1 cellular context compared by ENCODE assay signal in genomic region chr19:18438331-18439024, GRCh38.
A peak's percentile ranks its signal among the peaks of the same experiment; 100 is the strongest.
TF ChIP-seq lines count a peak whose summit lies in the region.

No MANE protein-coding gene starts in this region.

TF ChIP-seq in HEK293, 187 proteins besides CTCF, POLR2A, EP300 and RAD21 (continued from another document):
- TF ChIP-seq ZBTB11 (tag by site-specific recombination; conservative IDR thresholded peaks at IDR 0.05; ENCODE audit: low read depth): peak; percentile 42
- no peak for TF ChIP-seq GFI1B (tag by site-specific recombination; IDR thresholded peaks at IDR 0.05)
- TF ChIP-seq ZNF610 (tag by site-specific recombination; IDR thresholded peaks at IDR 0.05; ENCODE audit: borderline replicate concordance): peak; percentile 92
- no peak for TF ChIP-seq ZNF747 (tag by site-specific recombination; IDR thresholded peaks at IDR 0.05)
- no peak for TF ChIP-seq ZNF350 (tag by site-specific recombination; IDR thresholded peaks at IDR 0.05)
- peak; percentile 98 for TF ChIP-seq ZNF341 (tag by site-specific recombination; IDR thresholded peaks at IDR 0.05; ENCODE audit: low read depth)
- TF ChIP-seq ZNF354C (tag by site-specific recombination; IDR thresholded peaks at IDR 0.05; ENCODE audit: borderline replicate concordance, low read depth): no peak
- no peak for TF ChIP-seq ZNF248 (tag by site-specific recombination; IDR thresholded peaks at IDR 0.05)
- peak; percentile 65 for TF ChIP-seq SP2 (tag by site-specific recombination; IDR thresholded peaks at IDR 0.05)
- no peak for TF ChIP-seq ZFP3 (tag by site-specific recombination; IDR thresholded peaks at IDR 0.05; ENCODE audit: low read depth)
- peak; percentile 92 for TF ChIP-seq ZNF423 (tag by site-specific recombination; IDR thresholded peaks at IDR 0.05)
- no peak for TF ChIP-seq MYNN (tag by site-specific recombination; IDR thresholded peaks at IDR 0.05; ENCODE audit: borderline replicate concordance)
- peak; percentile 57; the same call in 1 of the 2 replicates for TF ChIP-seq ZNF366 (tag by site-specific recombination; conservative IDR thresholded peaks at IDR 0.05)
- TF ChIP-seq ZNF76 (tag by site-specific recombination; IDR thresholded peaks at IDR 0.05; ENCODE audit: borderline replicate concordance, low read depth): peak; percentile 52; the same call in 1 of the 2 replicates
- TF ChIP-seq ZNF692 (tag by site-specific recombination; IDR thresholded peaks at IDR 0.05): peak; percentile 80
- TF ChIP-seq ZNF555 (tag by site-specific recombination; conservative IDR thresholded peaks at IDR 0.05): no peak
- no peak for TF ChIP-seq MEIS1 (CRISPR knock-in tag; IDR thresholded peaks at IDR 0.05; ENCODE audit: borderline replicate concordance)
- TF ChIP-seq ZBTB8A (tag by site-specific recombination; IDR thresholded peaks at IDR 0.05): peak; percentile 90
- no peak for TF ChIP-seq ZFP41 (tag by site-specific recombination; IDR thresholded peaks at IDR 0.05; ENCODE audit: borderline replicate concordance)
- TF ChIP-seq KLF9 (tag by site-specific recombination; IDR thresholded peaks at IDR 0.05; ENCODE audit: low read depth): no peak; the same call in none of the 2 replicates
- TF ChIP-seq ZNF140 (tag by site-specific recombination; IDR thresholded peaks at IDR 0.05): no peak
- peak; percentile 85 for TF ChIP-seq KLF10 (tag by site-specific recombination; IDR thresholded peaks at IDR 0.05)
- TF ChIP-seq ZNF202 (tag by site-specific recombination; IDR thresholded peaks at IDR 0.05; ENCODE audit: borderline replicate concordance): no peak
- no peak for TF ChIP-seq ZNF626 (tag by site-specific recombination; IDR thresholded peaks at IDR 0.05)
- 0 out of 2 replicates have a peak, but pooled peaks have one; percentile 35 for TF ChIP-seq ZNF639 (tag by site-specific recombination; IDR thresholded peaks at IDR 0.05)
- TF ChIP-seq YY1 (tag by site-specific recombination; IDR thresholded peaks at IDR 0.05): no peak; the same call in 1 of the 2 replicates
- peak; percentile 97 for TF ChIP-seq GLIS2 (tag by site-specific recombination; IDR thresholded peaks at IDR 0.05)
- no peak for TF ChIP-seq ZNF664 (tag by site-specific recombination; IDR thresholded peaks at IDR 0.05)
- no peak for TF ChIP-seq ZNF416 (tag by site-specific recombination; IDR thresholded peaks at IDR 0.05)
- no peak for TF ChIP-seq ZNF514 (tag by site-specific recombination; IDR thresholded peaks at IDR 0.05)
- peak; percentile 68 for TF ChIP-seq ZNF629 (tag by site-specific recombination; IDR thresholded peaks at IDR 0.05)
- no peak for TF ChIP-seq ZNF280D (tag by site-specific recombination; IDR thresholded peaks at IDR 0.05)
- no peak for TF ChIP-seq ZNF530 (tag by site-specific recombination; IDR thresholded peaks at IDR 0.05; ENCODE audit: low read depth)
- TF ChIP-seq ZNF23 (tag by site-specific recombination; IDR thresholded peaks at IDR 0.05; ENCODE audit: borderline replicate concordance): no peak
- peak; percentile 86 for TF ChIP-seq ZNF10 (tag by site-specific recombination; IDR thresholded peaks at IDR 0.05)
- TF ChIP-seq ZNF19 (tag by site-specific recombination; IDR thresholded peaks at IDR 0.05; ENCODE audit: low read depth): no peak
- TF ChIP-seq ZNF518A (tag by site-specific recombination; conservative IDR thresholded peaks at IDR 0.05; ENCODE audit: low read depth): no peak
- TF ChIP-seq ZNF580 (tag by site-specific recombination; IDR thresholded peaks at IDR 0.05): no peak
- peak; percentile 34; the same call in 1 of the 2 replicates for TF ChIP-seq BCL11A (tag by site-specific recombination; IDR thresholded peaks at IDR 0.05; ENCODE audit: low read depth)
- peak; percentile 79 for TF ChIP-seq KLF8 (tag by site-specific recombination; IDR thresholded peaks at IDR 0.05)
- TF ChIP-seq ZNF660 (tag by site-specific recombination; IDR thresholded peaks at IDR 0.05): peak; percentile 79
- no peak for TF ChIP-seq ZNF146 (tag by site-specific recombination; IDR thresholded peaks at IDR 0.05)
- no peak for TF ChIP-seq ZNF121 (tag by site-specific recombination; IDR thresholded peaks at IDR 0.05)
- TF ChIP-seq ZNF292 (tag by site-specific recombination; IDR thresholded peaks at IDR 0.05; ENCODE audit: borderline replicate concordance, low read depth): no peak
- TF ChIP-seq ZNF214 (tag by site-specific recombination; IDR thresholded peaks at IDR 0.05; ENCODE audit: borderline replicate concordance): no peak
- TF ChIP-seq ZBTB10 (tag by site-specific recombination; IDR thresholded peaks at IDR 0.05): peak; percentile 86
